12 cellular contexts compared by ENCODE assay signal in genomic region chr16:20826039-20826566, GRCh38.
"Had no signal": no experiment of that assay in that cellular context is flagged by ENCODE, and none has a peak within 500 bp of the region (broad histone marks: within the 10 kb centered on the region; RNA-seq: fewer than 3 reads in every experiment).

No MANE protein-coding gene starts in this region.

- DNase-seq: activated CD4-positive, alpha-beta T cell treated with anti-CD3 and anti-CD28 coated beads, Interleukin-2, amount 10 ng/mL, durations not matched to agents 7 days and 5 days; activated CD8-positive, alpha-beta memory T cell treated with anti-CD3 and anti-CD28 coated beads for 24 hours; activated naive CD4-positive, alpha-beta T cell treated with anti-CD3 and anti-CD28 coated beads, Interleukin-2, amount 50 U/mL, for 16 hours; dermis blood vessel endothelial cell; left lung; mucosa of descending colon; naive thymus-derived CD8-positive, alpha-beta T cell; psoas muscle; sigmoid colon; stimulated activated CD4-positive, alpha-beta T cell treated with anti-CD3 and anti-CD28 coated beads, Interleukin-2, amount 100 ng/mL, for 48 hours; stimulated activated naive CD4-positive, alpha-beta T cell treated with Interleukin-2 at 50 U/mL for 16 hours had no signal

- ATAC-seq: left lung; mucosa of descending colon; naive thymus-derived CD8-positive, alpha-beta T cell; psoas muscle; WTC11 had no signal

- H3K4me3 ChIP-seq: left lung, mucosa of descending colon, psoas muscle, sigmoid colon had no signal
